Comparison of ENCODE assay signal across 8 cellular contexts in genomic region chr1:52927219-52928082, GRCh38. TPM values are rescaled to one million over a fixed set of nuclear protein-coding genes. Genes with fewer than 3 reads are reported as not detected.
DNase-seq lines count a peak whose midpoint lies in the region; ATAC-seq and TF ChIP-seq lines count a peak whose summit lies in the region.

Gene SCP2 (plus strand): TSS chr1:52927276. CDS start chr1:52927397, 121 bp downstream.

- TF ChIP-seq CTCF in GM06990 (IDR thresholded peaks at IDR 0.05; ENCODE audit: insufficient read depth, low read length, poor library complexity, severe bottlenecking) (no peak), lower leg skin (IDR thresholded peaks at IDR 0.05) (no peak)

- 0 to 1% methylated on average over 35 to 39 of the region's 68 CpGs for WGBS in lower leg skin, 2 donors

- no peaks in the 10 kb centered on the region for H3K36me3 ChIP-seq in GM06990 (ENCODE audit: control insufficient read depth, insufficient read depth, low read length)

- DNase-seq in GM06990 (ENCODE audit: extremely low read depth, insufficient read length) = peak; percentile 79
- peak; percentile 36 for DNase-seq in NCI-H2227 treated with DMSO at 0.1 percent for 48 hours (lab: John Stamatoyannopoulos, UW)
- peak; percentile 77 to 81 for DNase-seq in activated CD4-positive, alpha-beta T cell treated with anti-CD3 and anti-CD28 coated beads, Interleukin-2, amount 50 U/mL, for 48 hours
- peak; percentile 23 to 75 for DNase-seq in dermis microvascular lymphatic vessel endothelial cell (ENCODE audit: low read depth in 2 of 2)
- DNase-seq in lower leg skin (ENCODE audit: low spot score in 2 of 2) = peak; percentile 69 to 97
- peak; percentile 77 for DNase-seq in stimulated activated CD4-positive, alpha-beta T cell treated with anti-CD3 and anti-CD28 coated beads, Interleukin-4, amount 100 ng/mL, for 24 hours
- no peak for DNase-seq in kidney glomerular epithelial cell (lab: John Stamatoyannopoulos, UW)

- no peaks in the 10 kb centered on the region for H3K27me3 ChIP-seq in GM06990 (replicated peaks; ENCODE audit: control insufficient read depth, insufficient read depth, low read length)

- TF ChIP-seq POLR2A in lower leg skin (IDR thresholded peaks at IDR 0.05) = no peak

- H3K4me3 ChIP-seq in GM06990 (replicated peaks; ENCODE audit: low read depth, low read length) = peak within 1 kb of the TSS; percentile 89
- H3K4me3 ChIP-seq in lower leg skin (ENCODE audit: low read depth, poor library complexity, severe bottlenecking) = peak within 1 kb of the TSS; percentile 58

- intact Hi-C loops in lower leg skin (cut with DNase I; ENCODE audit: low total_unique reads) = no loop called here

- ATAC-seq in HG02852 (IDR thresholded peaks at IDR 0.05; ENCODE audit: unreplicated experiment) = peak; percentile 71

RNA-seq across cellular contexts. Expression of gene SCP2, which starts in this region (rescaled TPM):
- total RNA-seq in dermis microvascular lymphatic vessel endothelial cell (86.7 and 100 TPM in 2 replicates), lower leg skin (100 to 1,000 TPM in 2 of 4 donors, 10 to 100 TPM in 2; 79.4 to 124 (median 106) TPM)
